ENCODE assay signal across 17 cellular contexts in the genomic region with DNA sequence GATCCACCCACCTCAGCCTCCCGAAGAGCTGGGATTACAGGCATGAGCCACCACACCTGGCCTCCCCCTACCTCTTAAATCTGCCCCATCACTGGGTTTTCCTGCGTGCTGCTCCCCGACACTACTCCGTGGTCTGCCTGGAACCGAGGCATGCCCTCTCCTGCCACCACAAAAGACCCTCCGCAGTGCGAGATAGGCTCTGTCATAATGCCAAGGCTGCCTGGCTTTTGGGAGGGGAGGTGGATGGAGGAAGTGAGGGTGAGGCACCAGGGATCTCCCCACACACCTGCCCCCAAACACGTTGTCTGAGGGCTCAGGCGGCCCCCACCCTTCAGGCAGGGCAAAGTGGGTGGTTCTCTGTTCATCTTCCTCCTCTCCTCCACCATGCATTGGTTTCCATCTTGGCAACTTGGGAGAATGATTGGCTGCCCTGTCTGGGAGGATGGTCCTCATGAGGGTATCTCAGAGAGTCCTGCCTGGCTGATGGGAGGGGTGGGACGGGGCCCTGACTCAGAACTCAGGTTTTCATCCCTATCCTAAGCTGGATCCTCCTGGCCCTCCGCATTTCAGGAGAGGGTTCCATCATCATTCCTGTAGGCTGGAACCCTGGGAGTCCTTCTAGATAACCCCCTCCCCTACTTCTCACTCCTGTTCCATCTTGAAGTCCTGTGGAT. TPM values are rescaled to one million over a fixed set of nuclear protein-coding genes. Genes with fewer than 3 reads are reported as not detected.
DNase-seq lines count a peak whose midpoint lies in the region; FAIRE-seq and TF ChIP-seq lines count a peak whose summit lies in the region.
"Had no signal": no experiment of that assay in that cellular context is flagged by ENCODE, and none has a peak within 500 bp of the region (broad histone marks: within the 10 kb centered on the region; RNA-seq: fewer than 3 reads in every experiment).

No MANE protein-coding gene starts in this region.

- peak overlapping the region; percentile 81; the same call in 1 of the 2 replicates for H2BK15ac ChIP-seq in H1 (ENCODE audit: low read length)

- H2AK5ac ChIP-seq in H1 (ENCODE audit: low read depth, low read length), result peak overlapping the region; percentile 3; the same call in 1 of the 2 replicates

- peaks cover 4% of the 10 kb centered on the region for H3K4me1 Mint-ChIP-seq in activated CD4-positive, alpha-beta T cell treated with anti-CD3 and anti-CD28 coated beads, Interleukin-2, amount 10 ng/mL, durations not matched to agents 24 days and 14 days
- peaks cover 8% of the 10 kb centered on the region for H3K4me1 Mint-ChIP-seq in activated CD4-positive, alpha-beta T cell treated with anti-CD3 and anti-CD28 coated beads, Interleukin-2, amount 10 ng/mL, durations not matched to agents 7 days and 5 days
- peaks cover 44% of the 10 kb centered on the region for H3K4me1 Mint-ChIP-seq in nephron
- H3K4me1 Mint-ChIP-seq: CD8-positive, alpha-beta memory T cell had no signal

- no peaks in the 10 kb centered on the region for H3K9me3 Mint-ChIP-seq in activated CD4-positive, alpha-beta T cell treated with anti-CD3 and anti-CD28 coated beads, Interleukin-2, amount 10 ng/mL, durations not matched to agents 24 days and 14 days
- no peaks in the 10 kb centered on the region for H3K9me3 Mint-ChIP-seq in activated CD4-positive, alpha-beta T cell treated with anti-CD3 and anti-CD28 coated beads, Interleukin-2, amount 10 ng/mL, durations not matched to agents 7 days and 5 days
- H3K9me3 Mint-ChIP-seq in nephron, result no peaks in the 10 kb centered on the region
- H3K9me3 Mint-ChIP-seq: CD8-positive, alpha-beta memory T cell had no signal

- H2BK5ac ChIP-seq in H1 (ENCODE audit: low read depth, low read length), result peak overlapping the region; percentile 92; the same call in 1 of the 2 replicates

- H4K20me1 ChIP-seq in H1 (replicated peaks in 1 of 2; ENCODE audit: control insufficient read depth in 1 of 2, insufficient read depth in 2 of 2, low read length in 2 of 2), result no peaks in the 10 kb centered on the region
- H4K20me1 ChIP-seq: BLaER1 had no signal

- H3K23ac ChIP-seq in H1 (ENCODE audit: insufficient read length), result no peak overlapping the region

- CTCF ChIA-PET in activated CD4-positive, alpha-beta T cell treated with anti-CD3 and anti-CD28 coated beads, Interleukin-2, amount 10 ng/mL, durations not matched to agents 7 days and 5 days (lab: Charles Lee), result interaction anchor here (1.2 kb wide), 1 partner anchor 11 kb away, joined by 7 read pairs; no protein-coding TSS in a partner anchor
- CTCF ChIA-PET in H1 (lab: Charles Lee; ENCODE audit: partially characterized antibody), result interaction anchor here (4.9 to 34.1 kb wide), 2 partner anchors 11 to 18 kb away, joined by 49 to 739 read pairs; a partner anchor contains a TSS

- H3K27me3 Mint-ChIP-seq in activated CD4-positive, alpha-beta T cell treated with anti-CD3 and anti-CD28 coated beads, Interleukin-2, amount 10 ng/mL, durations not matched to agents 24 days and 14 days, result peaks cover 4% of the 10 kb centered on the region
- peaks cover 12% of the 10 kb centered on the region for H3K27me3 Mint-ChIP-seq in activated CD4-positive, alpha-beta T cell treated with anti-CD3 and anti-CD28 coated beads, Interleukin-2, amount 10 ng/mL, durations not matched to agents 7 days and 5 days
- H3K27me3 Mint-ChIP-seq in nephron (ENCODE audit: low read depth), result peaks cover 9% of the 10 kb centered on the region

- no peak overlapping the region for H2AFZ ChIP-seq in H1 (ENCODE audit: low read length)

- TF ChIP-seq CTCF in H1 (IDR thresholded peaks at IDR 0.05; ENCODE audit: control extremely low read depth in 1 of 3, insufficient read depth in 1 of 3, low read depth in 1 of 3, low read length in 3 of 3) (no peak), nephron (IDR thresholded peaks at IDR 0.05; ENCODE audit: unreplicated experiment in 3 of 3) (no peak), sigmoid colon (IDR thresholded peaks at IDR 0.05) (no peak)

- peak overlapping the region; percentile 48 for H4K91ac ChIP-seq in H1 (replicated peaks; ENCODE audit: insufficient read length, low read length)

- intact Hi-C loops in activated CD4-positive, alpha-beta T cell treated with anti-CD3 and anti-CD28 coated beads, Interleukin-2, amount 10 ng/mL, durations not matched to agents 24 days and 14 days (cut with micrococcal nuclease), result no loop called here
- intact Hi-C loops in sigmoid colon (cut with DNase I), result no loop called here

- no peak overlapping the region for H4K5ac ChIP-seq in H1 (ENCODE audit: insufficient read length, low read depth, low read length)

- H2BK20ac ChIP-seq in H1 (ENCODE audit: low read length), result peak overlapping the region; percentile 95

- peaks cover 2 to 31% (median 10%) of the 10 kb centered on the region in 4 experiments for H3K4me1 ChIP-seq in H1 (replicated peaks in 1 of 4; ENCODE audit: control insufficient read depth in 3 of 4, insufficient read depth in 4 of 4, low read length in 3 of 4)
- peaks cover 0 to 37% (median 36%) of the 10 kb centered on the region in 4 donors for H3K4me1 ChIP-seq in sigmoid colon
- H3K4me1 ChIP-seq: Caco-2 had no signal

- no peak overlapping the region for H4K8ac ChIP-seq in H1 (ENCODE audit: extremely low read depth, insufficient read depth, low read length)

- no peak overlapping the region for H3K4me3 Mint-ChIP-seq in activated CD4-positive, alpha-beta T cell treated with anti-CD3 and anti-CD28 coated beads, Interleukin-2, amount 10 ng/mL, durations not matched to agents 24 days and 14 days
- no peak overlapping the region for H3K4me3 Mint-ChIP-seq in activated CD4-positive, alpha-beta T cell treated with anti-CD3 and anti-CD28 coated beads, Interleukin-2, amount 10 ng/mL, durations not matched to agents 7 days and 5 days
- H3K4me3 Mint-ChIP-seq in nephron, result peak overlapping the region in 1 of 3 experiments; percentile 19
- H3K4me3 Mint-ChIP-seq: CD8-positive, alpha-beta memory T cell had no signal

- no peak overlapping the region for H3K4me2 ChIP-seq in H1 (ENCODE audit: insufficient read depth in 1 of 2, low read depth in 2 of 2, low read length in 2 of 2)
- H3K4me2 ChIP-seq: BLaER1 had no signal

- H3K36me3 Mint-ChIP-seq in activated CD4-positive, alpha-beta T cell treated with anti-CD3 and anti-CD28 coated beads, Interleukin-2, amount 10 ng/mL, durations not matched to agents 24 days and 14 days (ENCODE audit: low read depth), result no peaks in the 10 kb centered on the region
- no peaks in the 10 kb centered on the region for H3K36me3 Mint-ChIP-seq in activated CD4-positive, alpha-beta T cell treated with anti-CD3 and anti-CD28 coated beads, Interleukin-2, amount 10 ng/mL, durations not matched to agents 7 days and 5 days (ENCODE audit: low read depth)
- no peaks in the 10 kb centered on the region for H3K36me3 Mint-ChIP-seq in nephron (ENCODE audit: low read depth)
- H3K36me3 Mint-ChIP-seq: CD8-positive, alpha-beta memory T cell had no signal

- no peaks in the 10 kb centered on the region for H3K79me2 ChIP-seq in H1 (ENCODE audit: control insufficient read depth in 1 of 2, insufficient read depth in 2 of 2, low read length in 2 of 2)

- H3K27ac Mint-ChIP-seq in activated CD4-positive, alpha-beta T cell treated with anti-CD3 and anti-CD28 coated beads, Interleukin-2, amount 10 ng/mL, durations not matched to agents 24 days and 14 days, result peak overlapping the region; percentile 25
- H3K27ac Mint-ChIP-seq in activated CD4-positive, alpha-beta T cell treated with anti-CD3 and anti-CD28 coated beads, Interleukin-2, amount 10 ng/mL, durations not matched to agents 7 days and 5 days, result no peak overlapping the region
- peak overlapping the region; percentile 55 to 63 (median 58) for H3K27ac Mint-ChIP-seq in nephron

- DNase-seq in activated CD4-positive, alpha-beta T cell treated with anti-CD3 and anti-CD28 coated beads, Interleukin-2, amount 10 ng/mL, durations not matched to agents 24 days and 14 days, result no peak
- no peak for DNase-seq in activated CD4-positive, alpha-beta T cell treated with anti-CD3 and anti-CD28 coated beads, Interleukin-2, amount 10 ng/mL, durations not matched to agents 7 days and 5 days
- DNase-seq in H1 (ENCODE audit: low read depth in 1 of 2, low spot score in 2 of 2) (no peak), sigmoid colon (peak; percentile 58), dedifferentiated amniotic fluid mesenchymal stem cell (ENCODE audit: extremely low spot score) (no peak), DMS153 (lab: John Stamatoyannopoulos, UW) (no peak), kidney glomerular epithelial cell (lab: John Stamatoyannopoulos, UW) (no peak)
- DNase-seq: AML-193; Caco-2; CD8-positive, alpha-beta memory T cell; DMS53; GF-D8 had no signal

- H2BK120ac ChIP-seq in H1 (replicated peaks; ENCODE audit: low read depth, low read length), result peak overlapping the region; percentile 84

- H3K79me1 ChIP-seq in H1 (ENCODE audit: low read depth, low read length), result no peaks in the 10 kb centered on the region

- H3K18ac ChIP-seq in H1 (ENCODE audit: extremely low read depth, low read length), result peak overlapping the region; percentile 90; the same call in 1 of the 2 replicates

- 92% methylated on average over 11 of the region's 11 CpGs; no CpG with 5 or more reads in 1 of the 2 experiments for WGBS in H1 (ENCODE audit: extremely low coverage in 1 of 2, insufficient coverage in 1 of 2, insufficient read length in 1 of 2, insufficient replicate concordance in 2 of 2, low coverage in 1 of 2, low lambda C conversion rate in 2 of 2, missing lambda C conversion rate in 1 of 2), 2 experiments
- 76 to 85% methylated on average over 11 of the region's 11 CpGs for WGBS in sigmoid colon, 2 donors

- H3K14ac ChIP-seq in H1 (ENCODE audit: insufficient read length), result no peak overlapping the region

- H3K27ac ChIP-seq in H1 (ENCODE audit: low read depth, low read length) (no peak overlapping the region), sigmoid colon (no peak overlapping the region)
- H3K27ac ChIP-seq: 22Rv1, BLaER1 had no signal

- H3K27me3 ChIP-seq in H1 (replicated peaks in 1 of 4; ENCODE audit: control insufficient read depth in 3 of 4, extremely low read depth in 1 of 4, insufficient read depth in 3 of 4, low read length in 3 of 4) (no peaks in the 10 kb centered on the region), sigmoid colon (no peaks in the 10 kb centered on the region)
- H3K27me3 ChIP-seq: BLaER1 had no signal

- TF ChIP-seq EP300 in H1 (IDR thresholded peaks at IDR 0.05; ENCODE audit: borderline replicate concordance in 1 of 2, low read depth in 2 of 2, low read length in 2 of 2), result no peak
- no peak for TF ChIP-seq EP300 in sigmoid colon (IDR thresholded peaks at IDR 0.05)

- TF ChIP-seq POLR2A in H1 (IDR thresholded peaks at IDR 0.05; ENCODE audit: control extremely low read depth in 1 of 2, low read depth in 2 of 2, low read length in 2 of 2), result no peak
- no peak for TF ChIP-seq POLR2A in sigmoid colon (IDR thresholded peaks at IDR 0.05)

- no peak overlapping the region for H3K9ac ChIP-seq in H1 (replicated peaks in 1 of 4; ENCODE audit: extremely low read depth in 1 of 4, low read depth in 3 of 4, low read length in 3 of 4)
- H3K9ac ChIP-seq: BLaER1 had no signal

- H3K4ac ChIP-seq in H1 (replicated peaks; ENCODE audit: insufficient read length, low read depth, low read length), result no peak overlapping the region

- H3K4me3 ChIP-seq in H1 (ENCODE audit: extremely low read depth in 1 of 4, insufficient read depth in 2 of 4, low read depth in 3 of 4, low read length in 4 of 4) (no peak overlapping the region), sigmoid colon (no peak overlapping the region)
- H3K4me3 ChIP-seq: BLaER1 had no signal

- FAIRE-seq in H1 (lab: Jason Lieb, UNC), result no peak
- FAIRE-seq: GM19239, H54 had no signal

- no peak for TF ChIP-seq RAD21 in H1 (IDR thresholded peaks at IDR 0.05 in 1 of 2, conservative IDR thresholded peaks at IDR 0.05 in 1 of 2; ENCODE audit: low read depth in 2 of 2, low read length in 2 of 2)

- no peak overlapping the region for H3K56ac ChIP-seq in H1 (replicated peaks; ENCODE audit: insufficient read length, low read depth, low read length)

- POLR2A ChIA-PET in activated CD4-positive, alpha-beta T cell treated with anti-CD3 and anti-CD28 coated beads, Interleukin-2, amount 10 ng/mL, durations not matched to agents 7 days and 5 days (lab: Charles Lee), result no interaction called here
- POLR2A ChIA-PET in H1 (lab: Charles Lee; ENCODE audit: partially characterized antibody), result interaction anchor here (1.2 to 2.3 kb wide), 4 partner anchors 10 to 49 kb away, joined by 4 to 11 read pairs (median 8); a partner anchor contains a TSS

- no peaks in the 10 kb centered on the region for H3K36me3 ChIP-seq in H1 (ENCODE audit: control insufficient read depth in 2 of 4, insufficient read depth in 4 of 4, low read length in 3 of 4)
- no peaks in the 10 kb centered on the region for H3K36me3 ChIP-seq in sigmoid colon
- H3K36me3 ChIP-seq: BLaER1 had no signal

- no peaks in the 10 kb centered on the region; the same call in 1 of the 2 replicates for H3K23me2 ChIP-seq in H1 (ENCODE audit: low read depth, low read length)

- no peaks in the 10 kb centered on the region for H3K9me3 ChIP-seq in H1 (ENCODE audit: insufficient read depth in 2 of 2, low read depth in 1 of 2, low read length in 1 of 2)
- H3K9me3 ChIP-seq in sigmoid colon, result no peaks in the 10 kb centered on the region
- H3K9me3 ChIP-seq: BLaER1, Caco-2 had no signal

- peak overlapping the region; percentile 99; the same call in 1 of the 2 replicates for H2BK12ac ChIP-seq in H1 (ENCODE audit: low read depth, low read length)

RNA-seq across cellular contexts. Expression of a gene that starts 23.2 kb away (rescaled TPM):
- total RNA-seq in activated CD4-positive, alpha-beta T cell treated with anti-CD3 and anti-CD28 coated beads, Interleukin-2, amount 10 ng/mL, durations not matched to agents 24 days and 14 days, result 113 and 117 TPM in 2 replicates
- total RNA-seq in activated CD4-positive, alpha-beta T cell treated with anti-CD3 and anti-CD28 coated beads, Interleukin-2, amount 10 ng/mL, durations not matched to agents 7 days and 5 days, result 10 to 100 TPM; 65.2 to 67.9 TPM
- total RNA-seq in H1 (2021; fragmentation: NEBNext Ultra II Directional; extraction: Animal tissue kit (Norgen Biotek cat#: 25700)), result 105 and 109 TPM in 2 replicates
- 79.9 and 85.5 TPM in 2 replicates for polyA plus RNA-seq in H1 (2011; rRNA removed)
- 68.0 TPM for polyA plus RNA-seq in H1 (2011; cell fraction: cytosol; rRNA removed)
- 63.6 TPM for polyA plus RNA-seq in H1 (2011; cell fraction: nucleus; rRNA removed)
- 95.6 to 171 TPM (median 141 TPM) in 4 replicates for polyA plus RNA-seq in H1 (2012, experiment 1 of 2)
- polyA plus RNA-seq in H1 (2012, experiment 2 of 2), result 167 TPM
- 95.7 TPM for polyA plus RNA-seq in H1 (2013, experiment 1 of 2)
- 105 TPM for polyA plus RNA-seq in H1 (2013, experiment 2 of 2)
- 64.7 and 69.4 TPM in 2 replicates for polyA minus RNA-seq in H1 (2011; rRNA and poly(A)+ RNA removed)
- 60.8 TPM for polyA minus RNA-seq in H1 (2011; cell fraction: cytosol; rRNA and poly(A)+ RNA removed)
- polyA minus RNA-seq in H1 (2011; cell fraction: nucleus; rRNA and poly(A)+ RNA removed), result 36.3 TPM
- total RNA-seq in sigmoid colon, result 100 to 1,000 TPM; 198 to 440 (median 325) TPM
- 100 to 1,000 TPM in 2 of 3 donors, 10 to 100 TPM in 1; 30.3 to 242 (median 108) TPM for polyA plus RNA-seq in sigmoid colon

RNA-seq across cellular contexts. Expression of a gene that starts 35.0 kb away (rescaled TPM):
- total RNA-seq in activated CD4-positive, alpha-beta T cell treated with anti-CD3 and anti-CD28 coated beads, Interleukin-2, amount 10 ng/mL, durations not matched to agents 24 days and 14 days, result 13.1 and 16.8 TPM in 2 replicates
- total RNA-seq in activated CD4-positive, alpha-beta T cell treated with anti-CD3 and anti-CD28 coated beads, Interleukin-2, amount 10 ng/mL, durations not matched to agents 7 days and 5 days, result 1 to 10 TPM; 3.5 to 3.7 TPM
- 0.20 and 0.80 TPM in 2 replicates for total RNA-seq in H1 (2021; fragmentation: NEBNext Ultra II Directional; extraction: Animal tissue kit (Norgen Biotek cat#: 25700))
- 0.21 and 0.39 TPM in 2 replicates for polyA plus RNA-seq in H1 (2011; rRNA removed)
- polyA plus RNA-seq in H1 (2011; cell fraction: cytosol; rRNA removed), result 0.49 TPM
- 0.54 TPM for polyA plus RNA-seq in H1 (2011; cell fraction: nucleus; rRNA removed)
- 0.21 to 0.76 TPM (median 0.30 TPM) in 4 replicates for polyA plus RNA-seq in H1 (2012, experiment 1 of 2)
- polyA plus RNA-seq in H1 (2012, experiment 2 of 2), result 0.10 TPM
- polyA plus RNA-seq in H1 (2013, experiment 1 of 2), result 0.39 TPM
- 0.63 TPM for polyA plus RNA-seq in H1 (2013, experiment 2 of 2)
- 0.60 and 0.66 TPM in 2 replicates for polyA minus RNA-seq in H1 (2011; rRNA and poly(A)+ RNA removed)
- not detected for polyA minus RNA-seq in H1 (2011; cell fraction: cytosol; rRNA and poly(A)+ RNA removed)
- polyA minus RNA-seq in H1 (2011; cell fraction: nucleus; rRNA and poly(A)+ RNA removed), result 0.90 TPM
- total RNA-seq in sigmoid colon, result not detected
- polyA plus RNA-seq in sigmoid colon, result 1 to 10 TPM; 1.2 to 6.9 (median 1.8) TPM
- total RNA-seq: Caco-2 had no signal

RNA-seq across cellular contexts. Expression of a gene that starts 48.7 kb away (rescaled TPM):
- total RNA-seq in activated CD4-positive, alpha-beta T cell treated with anti-CD3 and anti-CD28 coated beads, Interleukin-2, amount 10 ng/mL, durations not matched to agents 24 days and 14 days, result 189 and 194 TPM in 2 replicates
- total RNA-seq in activated CD4-positive, alpha-beta T cell treated with anti-CD3 and anti-CD28 coated beads, Interleukin-2, amount 10 ng/mL, durations not matched to agents 7 days and 5 days, result 100 to 1,000 TPM; 504 to 522 TPM
- 276 and 291 TPM in 2 replicates for total RNA-seq in H1 (2021; fragmentation: NEBNext Ultra II Directional; extraction: Animal tissue kit (Norgen Biotek cat#: 25700))
- polyA plus RNA-seq in H1 (2011; rRNA removed) (40.6 and 83.1 TPM in 2 replicates), sigmoid colon (10 to 100 TPM in 2 of 3 donors, 1 to 10 TPM in 1; 1.8 to 28.7 (median 11.3) TPM)
- 99.6 TPM for polyA plus RNA-seq in H1 (2011; cell fraction: cytosol; rRNA removed)
- polyA plus RNA-seq in H1 (2011; cell fraction: nucleus; rRNA removed), result 30.5 TPM
- polyA plus RNA-seq in H1 (2012, experiment 1 of 2), result 83.9 to 176 TPM (median 103 TPM) in 4 replicates
- 14.8 TPM for polyA plus RNA-seq in H1 (2012, experiment 2 of 2)
- polyA plus RNA-seq in H1 (2013, experiment 1 of 2), result 148 TPM
- polyA plus RNA-seq in H1 (2013, experiment 2 of 2), result 143 TPM
- polyA minus RNA-seq in H1 (2011; rRNA and poly(A)+ RNA removed), result 77.8 and 118 TPM in 2 replicates
- polyA minus RNA-seq in H1 (2011; cell fraction: cytosol; rRNA and poly(A)+ RNA removed), result 70.7 TPM
- polyA minus RNA-seq in H1 (2011; cell fraction: nucleus; rRNA and poly(A)+ RNA removed), result 82.3 TPM
- 1 to 10 TPM in 3 of 4 donors, under 1 TPM in 1; 0.33 to 2.3 (median 1.8) TPM for total RNA-seq in sigmoid colon

Comparison
In these comparisons a context has a peak if more than half of its experiments do, and no peak if none do; other contexts are left out.
1. RNA of a gene that starts 48.7 kb away (total RNA-seq): 504 to 522 TPM in activated CD4-positive, alpha-beta T cell treated with anti-CD3 and anti-CD28 coated beads, Interleukin-2, amount 10 ng/mL, durations not matched to agents 7 days and 5 days, 276 to 291 TPM in H1 and 189 to 194 TPM in activated CD4-positive, alpha-beta T cell treated with anti-CD3 and anti-CD28 coated beads, Interleukin-2, amount 10 ng/mL, durations not matched to agents 24 days and 14 days; 0.33 to 2.3 TPM in sigmoid colon; every median in the first group is over 10 times any median in the second.